Comparison of ENCODE assay signal across 17 cellular contexts in the genomic region with DNA sequence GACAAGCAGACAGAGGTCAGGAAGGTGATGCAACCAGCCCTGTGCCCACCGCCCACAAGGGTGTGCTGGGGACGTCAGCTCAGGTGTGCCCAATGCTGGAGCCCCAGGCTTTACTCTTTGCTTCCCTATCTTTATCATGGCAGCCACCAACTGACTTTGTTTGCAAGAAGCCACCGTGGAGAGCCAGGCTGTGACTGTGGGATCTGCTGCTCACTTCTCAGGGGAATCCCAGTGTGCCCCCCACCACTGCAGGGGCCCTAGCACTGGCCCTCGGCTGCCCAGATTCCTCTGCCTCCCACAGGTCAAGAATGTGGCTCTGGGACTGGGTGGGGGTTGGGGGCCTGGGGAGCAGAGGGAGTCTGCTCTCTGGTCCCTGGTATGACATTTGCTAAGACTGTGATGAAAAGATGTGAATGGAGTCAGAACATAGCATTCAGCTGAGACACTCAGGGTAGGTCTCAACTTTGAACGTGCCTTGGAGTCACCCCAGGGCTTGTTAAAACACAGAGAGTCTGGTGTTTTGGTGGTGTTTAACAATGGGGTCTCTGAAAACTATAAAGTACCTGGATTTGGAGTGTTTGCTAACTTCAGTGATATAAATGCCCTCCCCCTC. TPM values are rescaled to one million over a fixed set of nuclear protein-coding genes. Genes with fewer than 3 reads are reported as not detected.
A peak's percentile ranks its signal among the peaks of the same experiment; 100 is the strongest.
DNase-seq lines count a peak whose midpoint lies in the region; ATAC-seq and TF ChIP-seq lines count a peak whose summit lies in the region.
"Had no signal": no experiment of that assay in that cellular context is flagged by ENCODE, and none has a peak within 500 bp of the region (broad histone marks: within the 10 kb centered on the region; RNA-seq: fewer than 3 reads in every experiment).

No MANE protein-coding gene starts in this region.

- H3K9me3 Mint-ChIP-seq in osteocyte (ENCODE audit: unreplicated experiment) = no peaks in the 10 kb centered on the region
- H3K9me3 Mint-ChIP-seq in naive thymus-derived CD8-positive, alpha-beta T cell = no peaks in the 10 kb centered on the region
- H3K9me3 Mint-ChIP-seq: CD8-positive, alpha-beta memory T cell had no signal

- TF ChIP-seq CTCF in epithelial cell of esophagus (IDR thresholded peaks at IDR 0.05; ENCODE audit: insufficient read depth, low read depth, low read length, missing control alignments) (no peak), osteocyte (IDR thresholded peaks at IDR 0.05) (no peak), body of pancreas (IDR thresholded peaks at IDR 0.05) (no peak)

- no peaks in the 10 kb centered on the region for H3K36me3 Mint-ChIP-seq in osteocyte (ENCODE audit: unreplicated experiment)
- H3K36me3 Mint-ChIP-seq in naive thymus-derived CD8-positive, alpha-beta T cell = no peaks in the 10 kb centered on the region
- H3K36me3 Mint-ChIP-seq: CD8-positive, alpha-beta memory T cell had no signal

- H3K4me3 Mint-ChIP-seq in osteocyte (ENCODE audit: unreplicated experiment) = no peak overlapping the region
- no peak overlapping the region for H3K4me3 Mint-ChIP-seq in naive thymus-derived CD8-positive, alpha-beta T cell
- H3K4me3 Mint-ChIP-seq: CD8-positive, alpha-beta memory T cell had no signal

- H3K4me1 ChIP-seq in body of pancreas = no peaks in the 10 kb centered on the region
- H3K4me1 ChIP-seq: SJSA1 had no signal

- DNase-seq in cardiac septum (ENCODE audit: low spot score) (peak; percentile 35), left ventricle myocardium superior (no peak), epithelial cell of esophagus (ENCODE audit: low read depth) (peak; percentile 10), osteocyte (ENCODE audit: extremely low spot score, unreplicated experiment) (peak; percentile 49), body of pancreas (no peak), glomerular visceral epithelial cell (ENCODE audit: extremely low spot score) (no peak), COLO668 (lab: John Stamatoyannopoulos, UW; ENCODE audit: unreplicated experiment) (no peak)
- no peak for DNase-seq in naive thymus-derived CD8-positive, alpha-beta T cell
- DNase-seq: 8988T; CD8-positive, alpha-beta memory T cell; DMS 273 treated with DMSO at 0.1 percent for 48 hours; NCI-H1092; NCI-H510A treated with DMSO at 0.1 percent for 48 hours; NCI-H82; PC-3 had no signal

- no peak overlapping the region for H3K27ac Mint-ChIP-seq in osteocyte (ENCODE audit: unreplicated experiment)
- H3K27ac Mint-ChIP-seq in naive thymus-derived CD8-positive, alpha-beta T cell = no peak overlapping the region
- H3K27ac Mint-ChIP-seq: CD8-positive, alpha-beta memory T cell had no signal

- WGBS in body of pancreas, 2 donors = 69 to 75% methylated on average over 3 to 5 of the region's 5 CpGs

- no peaks in the 10 kb centered on the region for H3K9me3 ChIP-seq in body of pancreas
- H3K9me3 ChIP-seq: BLaER1, SJSA1 had no signal

- POLR2A ChIA-PET in naive thymus-derived CD8-positive, alpha-beta T cell (lab: Charles Lee) = no interaction called here

- H3K27me3 ChIP-seq in body of pancreas = no peaks in the 10 kb centered on the region
- H3K27me3 ChIP-seq: BLaER1, SJSA1 had no signal

- no peak for ATAC-seq in left ventricle myocardium superior
- ATAC-seq in body of pancreas = no peak
- ATAC-seq in naive thymus-derived CD8-positive, alpha-beta T cell = no peak
- ATAC-seq: PC-3 had no signal

- H3K36me3 ChIP-seq in body of pancreas (replicated peaks in 1 of 2; ENCODE audit: insufficient read depth in 1 of 2, low read depth in 2 of 2) = no peaks in the 10 kb centered on the region
- H3K36me3 ChIP-seq: BLaER1, SJSA1 had no signal

- H3K4me3 ChIP-seq in epithelial cell of esophagus (ENCODE audit: low read length) = no peak overlapping the region
- H3K4me3 ChIP-seq in body of pancreas = no peak overlapping the region
- H3K4me3 ChIP-seq: BLaER1, SJSA1 had no signal

- H3K27me3 Mint-ChIP-seq in osteocyte (ENCODE audit: unreplicated experiment) = peaks cover 8% of the 10 kb centered on the region
- peaks cover 0 to 9% (median 4%) of the 10 kb centered on the region in 5 donors for H3K27me3 Mint-ChIP-seq in naive thymus-derived CD8-positive, alpha-beta T cell

- intact Hi-C loops in cardiac septum (cut with DNase I) = no loop called here
- intact Hi-C loops in left ventricle myocardium superior (cut with micrococcal nuclease) = loop anchor here (10.0 kb wide), 1 partner anchor 47 kb away; a partner anchor contains a TSS
- intact Hi-C loops in body of pancreas (cut with DNase I) = no loop called here

- no peak overlapping the region for H3K27ac ChIP-seq in body of pancreas
- H3K27ac ChIP-seq: BLaER1, SJSA1 had no signal

- no peak for TF ChIP-seq POLR2A in body of pancreas (IDR thresholded peaks at IDR 0.05)

- no peaks in the 10 kb centered on the region for H3K4me1 Mint-ChIP-seq in osteocyte (ENCODE audit: unreplicated experiment)
- no peaks in the 10 kb centered on the region for H3K4me1 Mint-ChIP-seq in naive thymus-derived CD8-positive, alpha-beta T cell
- H3K4me1 Mint-ChIP-seq: CD8-positive, alpha-beta memory T cell had no signal

RNA-seq across cellular contexts. Expression of a gene that starts 47.3 kb away (rescaled TPM):
- total RNA-seq in cardiac septum = 4.4 TPM
- 3.4 TPM for total RNA-seq in left ventricle myocardium superior
- 0.64 and 1.1 TPM in 2 replicates for total RNA-seq in osteocyte
- 1 to 10 TPM; 1.6 to 4.6 TPM for total RNA-seq in body of pancreas
- total RNA-seq in naive thymus-derived CD8-positive, alpha-beta T cell = under 1 TPM in 1 of 2 experiments, not detected in 1; 0.88 TPM
- polyA plus RNA-seq in naive thymus-derived CD8-positive, alpha-beta T cell = not detected
- total RNA-seq: CD8-positive, alpha-beta memory T cell had no signal
- polyA plus RNA-seq: CD8-positive, alpha-beta memory T cell had no signal

Comparison
In these comparisons a context has a peak if more than half of its experiments do, and no peak if none do; other contexts are left out.
1. DNase-seq: peak in cardiac septum (single experiment), epithelial cell of esophagus (single experiment) and osteocyte (single experiment); none in left ventricle myocardium superior (single experiment), body of pancreas (0 of 4), glomerular visceral epithelial cell (single experiment), COLO668 (single experiment) and naive thymus-derived CD8-positive, alpha-beta T cell (0 of 10).